17 cellular contexts compared by ENCODE assay signal in the genomic region with DNA sequence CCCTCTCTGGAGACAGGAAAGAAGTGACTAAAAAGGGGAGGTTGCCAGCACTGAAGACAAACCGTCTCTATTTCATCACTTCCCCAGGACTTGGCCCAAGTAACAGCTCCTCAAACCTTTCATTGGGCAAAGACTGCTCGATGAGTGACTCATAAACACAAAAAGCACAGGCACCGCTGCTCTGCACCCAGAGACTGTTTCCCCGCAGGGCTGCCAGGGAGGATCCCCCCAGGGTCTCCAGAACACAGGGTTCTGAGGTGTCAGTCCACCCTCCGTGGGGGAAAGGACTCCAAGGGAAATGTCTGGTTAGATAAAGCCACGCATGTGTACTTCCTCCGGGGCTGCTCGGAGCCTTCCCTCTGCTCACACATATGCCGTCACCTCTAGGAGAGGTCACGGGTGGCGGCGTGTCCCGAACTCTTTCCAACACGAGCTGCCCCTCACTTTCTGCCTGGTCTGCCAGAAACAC. TPM values are rescaled to one million over a fixed set of nuclear protein-coding genes. Genes with fewer than 3 reads are reported as not detected.
A peak's percentile ranks its signal among the peaks of the same experiment; 100 is the strongest.
DNase-seq lines count a peak whose midpoint lies in the region; ATAC-seq, FAIRE-seq and TF ChIP-seq lines count a peak whose summit lies in the region.
"Had no signal": no experiment of that assay in that cellular context is flagged by ENCODE, and none has a peak within 500 bp of the region (broad histone marks: within the 10 kb centered on the region; RNA-seq: fewer than 3 reads in every experiment).

No MANE protein-coding gene starts in this region.

- no peak overlapping the region for H2BK120ac ChIP-seq in mesendoderm (ENCODE audit: low read depth, low read length)

- H2AK5ac ChIP-seq in mesendoderm (ENCODE audit: low read length) = no peak overlapping the region

- TF ChIP-seq POLR2A in H54 (IDR thresholded peaks at IDR 0.05; ENCODE audit: low read depth, low read length) = no peak

- DNase-seq in A172 (ENCODE audit: low spot score) = peak; percentile 28
- peak; percentile 60 for DNase-seq in H54 (ENCODE audit: insufficient read length, low spot score)
- peak; percentile 59 for DNase-seq in PC-3
- peak; percentile 72 to 74 for DNase-seq in foreskin fibroblast
- no peak for DNase-seq in T-helper 2 cell
- no peak for DNase-seq in mesendoderm
- DNase-seq: activated CD8-positive, alpha-beta memory T cell treated with anti-CD3 and anti-CD28 coated beads for 24 hours; activated naive CD4-positive, alpha-beta T cell; brain microvascular endothelial cell; left colon; NCI-H446; RPMI8226 had no signal

- H4K20me1 ChIP-seq in PC-3 (ENCODE audit: low read length) = no peaks in the 10 kb centered on the region

- CTCF ChIA-PET in PC-3 (lab: Charles Lee) = interaction anchor here (0.5 to 1.3 kb wide), 2 partner anchors 8 to 430 kb away, joined by 3 to 4 read pairs; no protein-coding TSS in a partner anchor

- H3K23ac ChIP-seq in mesendoderm (ENCODE audit: low read length) = no peak overlapping the region

- no peak overlapping the region for H3K4ac ChIP-seq in mesendoderm (ENCODE audit: low read depth, low read length)

- no peak overlapping the region for H3K56ac ChIP-seq in mesendoderm (ENCODE audit: low read length)

- H3K79me1 ChIP-seq in mesendoderm (ENCODE audit: low read length) = no peaks in the 10 kb centered on the region

- H3K4me1 ChIP-seq in PC-3 (ENCODE audit: insufficient read depth, low read length) (no peaks in the 10 kb centered on the region), mesendoderm (ENCODE audit: control insufficient read depth, low read depth, low read length) (no peaks in the 10 kb centered on the region)

- no peak overlapping the region for H2BK15ac ChIP-seq in mesendoderm (replicated peaks; ENCODE audit: low read depth)

- ATAC-seq in PC-3 (peak; percentile 46), HG03159 (IDR thresholded peaks at IDR 0.05; ENCODE audit: unreplicated experiment) (no peak), HG02678 (IDR thresholded peaks at IDR 0.05; ENCODE audit: unreplicated experiment) (no peak)
- ATAC-seq: left colon had no signal

- no peak overlapping the region for H3K18ac ChIP-seq in mesendoderm (ENCODE audit: low read length)

- no peak overlapping the region for H3K27ac ChIP-seq in PC-3 (ENCODE audit: low read length)
- no peak overlapping the region for H3K27ac ChIP-seq in mesendoderm (ENCODE audit: low read depth, low read length)
- H3K27ac ChIP-seq: brain microvascular endothelial cell, thoracic aorta had no signal

- POLR2A ChIA-PET in PC-3 (lab: Charles Lee; ENCODE audit: unreplicated experiment) = no interaction called here

- H3K9me3 ChIP-seq in PC-3 (ENCODE audit: low read length) = no peaks in the 10 kb centered on the region
- H3K9me3 ChIP-seq: thoracic aorta had no signal

- H4K8ac ChIP-seq in mesendoderm (ENCODE audit: low read depth, low read length) = no peak overlapping the region

- no peaks in the 10 kb centered on the region for H3K9me2 ChIP-seq in PC-3 (replicated peaks; ENCODE audit: low read length)

- no peaks in the 10 kb centered on the region for H3F3A ChIP-seq in PC-3 (ENCODE audit: low read length, unreplicated experiment)

- H3K27me3 ChIP-seq in PC-3 (ENCODE audit: low read length) (peaks cover 39% of the 10 kb centered on the region), mesendoderm (ENCODE audit: insufficient read depth, low read length, poor library complexity) (no peaks in the 10 kb centered on the region)

- intact Hi-C loops in PC-3 (cut with micrococcal nuclease) = no loop called here

- no peaks in the 10 kb centered on the region for H3K36me3 ChIP-seq in PC-3 (ENCODE audit: low read depth, low read length)
- no peaks in the 10 kb centered on the region for H3K36me3 ChIP-seq in mesendoderm (ENCODE audit: control insufficient read depth, insufficient read depth, low read length)
- H3K36me3 ChIP-seq: brain microvascular endothelial cell, thoracic aorta had no signal

- no peak overlapping the region for H3K9ac ChIP-seq in PC-3 (ENCODE audit: low read length)
- H3K9ac ChIP-seq in mesendoderm (ENCODE audit: low read length) = no peak overlapping the region

- H3K4me2 ChIP-seq in PC-3 (ENCODE audit: low read length) (no peak overlapping the region), mesendoderm (ENCODE audit: low read length) (no peak overlapping the region)

- no peak overlapping the region for H2AFZ ChIP-seq in PC-3 (ENCODE audit: low read length)

- no peak overlapping the region for H4K5ac ChIP-seq in mesendoderm (ENCODE audit: low read length)

- WGBS in mesendoderm (ENCODE audit: extremely low coverage, insufficient coverage, low lambda C conversion rate) = no CpG with 5 or more reads among the region's 14 CpGs

- H2BK5ac ChIP-seq in mesendoderm (ENCODE audit: low read length) = no peak overlapping the region

- FAIRE-seq in H54 (lab: Jason Lieb, UNC) = no peak
- FAIRE-seq: GM12892, TTC549 had no signal

- TF ChIP-seq CTCF in PC-3 (conservative IDR thresholded peaks at IDR 0.05; ENCODE audit: low read depth, low read length) (no peak), foreskin fibroblast (IDR thresholded peaks at IDR 0.05; ENCODE audit: low read depth, low read length) (no peak)

- BruUV-seq in PC-3 (replicated peaks; lab: Mats Ljungman, UMichigan) = no TSS peak

- H3K79me2 ChIP-seq in PC-3 (ENCODE audit: low read length) (no peaks in the 10 kb centered on the region), mesendoderm (ENCODE audit: control insufficient read depth, insufficient read depth, low read length) (no peaks in the 10 kb centered on the region)

- H3K4me3 ChIP-seq in PC-3 (ENCODE audit: low read length) (no peak overlapping the region), foreskin fibroblast (ENCODE audit: low read depth in 1 of 2, low read length in 2 of 2) (no peak overlapping the region), mesendoderm (ENCODE audit: low read length) (no peak overlapping the region)
- H3K4me3 ChIP-seq: thoracic aorta had no signal

RNA-seq across cellular contexts. Expression of gene INSIG1, which starts 59.9 kb away (rescaled TPM):
- total RNA-seq in A172 (2014; rRNA removed; shearing (Covaris generic)) = 106 and 141 TPM in 2 replicates
- total RNA-seq in PC-3 (2014; rRNA removed) = 83.3 and 101 TPM in 2 replicates
- polyA plus RNA-seq in mesendoderm (2013, experiment 1 of 2) = 72.9 TPM
- 77.6 TPM for polyA plus RNA-seq in mesendoderm (2013, experiment 2 of 2)

Comparison
In these comparisons a context has a peak if more than half of its experiments do, and no peak if none do; other contexts are left out.
1. DNase-seq: peak in A172 (single experiment), H54 (single experiment), PC-3 (single experiment) and foreskin fibroblast (2 of 2); none in T-helper 2 cell (0 of 5) and mesendoderm (single experiment).